Comparison of ENCODE assay signal across 33 cellular contexts in genomic region chr2:162720559-162721271, GRCh38.
DNase-seq lines count a peak whose midpoint lies in the region; ATAC-seq and FAIRE-seq lines count a peak whose summit lies in the region.
"Had no signal": no experiment of that assay in that cellular context is flagged by ENCODE, and none has a peak within 500 bp of the region (broad histone marks: within the 10 kb centered on the region; RNA-seq: fewer than 3 reads in every experiment).

No MANE protein-coding gene starts in this region.

- FAIRE-seq in GM18507 (lab: Jason Lieb, UNC) = peak; percentile 9
- FAIRE-seq: A204.1, GM12891, HepG2, islet of Langerhans had no signal

- H3K4me3 Mint-ChIP-seq in activated CD8-positive, alpha-beta memory T cell treated with anti-CD3 and anti-CD28 coated beads, Interleukin-2, amount 10 ng/mL, durations not matched to agents 7 days and 5 days = no peak overlapping the region
- H3K4me3 Mint-ChIP-seq: activated naive CD4-positive, alpha-beta T cell treated with anti-CD3 and anti-CD28 coated beads, Interleukin-2, amount 50 U/mL, for 24 hours; CD4-positive, alpha-beta T cell; WTC11 had no signal

- H3K9me3 Mint-ChIP-seq in activated CD8-positive, alpha-beta memory T cell treated with anti-CD3 and anti-CD28 coated beads, Interleukin-2, amount 10 ng/mL, durations not matched to agents 7 days and 5 days (ENCODE audit: low read depth) = peaks cover 6% of the 10 kb centered on the region

- H3K27ac Mint-ChIP-seq in activated CD8-positive, alpha-beta memory T cell treated with anti-CD3 and anti-CD28 coated beads, Interleukin-2, amount 10 ng/mL, durations not matched to agents 7 days and 5 days = no peak overlapping the region
- H3K27ac Mint-ChIP-seq: activated naive CD4-positive, alpha-beta T cell treated with anti-CD3 and anti-CD28 coated beads, Interleukin-2, amount 50 U/mL, for 24 hours; CD4-positive, alpha-beta T cell; WTC11 had no signal

- no peaks in the 10 kb centered on the region for H3K27me3 Mint-ChIP-seq in activated CD8-positive, alpha-beta memory T cell treated with anti-CD3 and anti-CD28 coated beads, Interleukin-2, amount 10 ng/mL, durations not matched to agents 7 days and 5 days
- H3K27me3 Mint-ChIP-seq: activated naive CD4-positive, alpha-beta T cell treated with anti-CD3 and anti-CD28 coated beads, Interleukin-2, amount 50 U/mL, for 24 hours; CD4-positive, alpha-beta T cell; progenitor cell of endocrine pancreas had no signal

- DNase-seq in GM18507 (ENCODE audit: extremely low spot score, insufficient read length, low read depth) = no peak
- DNase-seq in cerebellar nuclear complex (lab: John Stamatoyannopoulos, UW) = no peak
- DNase-seq in NCI-H1092 treated with DMSO at 0.1 percent for 48 hours (lab: John Stamatoyannopoulos, UW) = no peak
- DNase-seq in activated CD8-positive, alpha-beta memory T cell treated with anti-CD3 and anti-CD28 coated beads, Interleukin-2, amount 10 ng/mL, durations not matched to agents 7 days and 5 days = no peak
- DNase-seq: activated CD4-positive, alpha-beta T cell treated with anti-CD3 and anti-CD28 coated beads, Interleukin-2, amount 50 U/mL, for 4 hours; activated CD8-positive, alpha-beta memory T cell treated with anti-CD3 and anti-CD28 coated beads, Interleukin-2, amount 50 U/mL, for 48 hours; amygdala; CD4-positive, alpha-beta T cell; GM23248; left ventricle myocardium superior; NCI-H1048; NCI-H187; NCI-H2171; NCI-H510A treated with DMSO at 0.1 percent for 48 hours; Peyer's patch; SHP77 treated with DMSO at 0.1 percent for 48 hours; stimulated activated CD4-positive, alpha-beta T cell treated with anti-CD3 and anti-CD28 coated beads, Interleukin-12 subunit alpha, Interleukin-12 subunit beta, amount 100 ng/mL, for 4 hours; stimulated activated CD4-positive, alpha-beta T cell treated with anti-CD3 and anti-CD28 coated beads, Interleukin-4, amount 100 ng/mL, for 1 hour; SW 1271; T-helper 9 cell; transverse colon had no signal

- H3K36me3 Mint-ChIP-seq in activated CD8-positive, alpha-beta memory T cell treated with anti-CD3 and anti-CD28 coated beads, Interleukin-2, amount 10 ng/mL, durations not matched to agents 7 days and 5 days = no peaks in the 10 kb centered on the region
- H3K36me3 Mint-ChIP-seq: activated naive CD4-positive, alpha-beta T cell treated with anti-CD3 and anti-CD28 coated beads, Interleukin-2, amount 50 U/mL, for 24 hours; WTC11 had no signal

- ATAC-seq in GM19438 (IDR thresholded peaks at IDR 0.05; ENCODE audit: low read depth, unreplicated experiment) = peak; percentile 75
- ATAC-seq in HG02678 (IDR thresholded peaks at IDR 0.05; ENCODE audit: unreplicated experiment) = peak; percentile 72
- peak; percentile 69 for ATAC-seq in HG03469 (IDR thresholded peaks at IDR 0.05; ENCODE audit: unreplicated experiment)
- no peak for ATAC-seq in HG03378 (IDR thresholded peaks at IDR 0.05; ENCODE audit: unreplicated experiment)
- no peak for ATAC-seq in activated CD8-positive, alpha-beta memory T cell treated with anti-CD3 and anti-CD28 coated beads, Interleukin-2, amount 10 ng/mL, durations not matched to agents 7 days and 5 days
- ATAC-seq: HepG2, left ventricle myocardium superior, sciatic nerve, WTC11 had no signal

- no peaks in the 10 kb centered on the region for H3K4me1 Mint-ChIP-seq in activated CD8-positive, alpha-beta memory T cell treated with anti-CD3 and anti-CD28 coated beads, Interleukin-2, amount 10 ng/mL, durations not matched to agents 7 days and 5 days
- H3K4me1 Mint-ChIP-seq: activated naive CD4-positive, alpha-beta T cell treated with anti-CD3 and anti-CD28 coated beads, Interleukin-2, amount 50 U/mL, for 24 hours had no signal

- CTCF ChIA-PET in activated CD8-positive, alpha-beta memory T cell treated with anti-CD3 and anti-CD28 coated beads, Interleukin-2, amount 10 ng/mL, durations not matched to agents 7 days and 5 days (lab: Charles Lee) = no interaction called here

Comparison
In these comparisons a context has a peak if more than half of its experiments do, and no peak if none do; other contexts are left out.
1. ATAC-seq: peak in GM19438 (single experiment), HG02678 (single experiment) and HG03469 (single experiment); none in HG03378 (single experiment) and activated CD8-positive, alpha-beta memory T cell treated with anti-CD3 and anti-CD28 coated beads, Interleukin-2, amount 10 ng/mL, durations not matched to agents 7 days and 5 days (single experiment).